19 cellular contexts compared by ENCODE assay signal in genomic region chr18:1092228-1092627, GRCh38.
DNase-seq lines count a peak whose midpoint lies in the region; ATAC-seq, FAIRE-seq and TF ChIP-seq lines count a peak whose summit lies in the region.
"Had no signal": no experiment of that assay in that cellular context is flagged by ENCODE, and none has a peak within 500 bp of the region (broad histone marks: within the 10 kb centered on the region; RNA-seq: fewer than 3 reads in every experiment).

No MANE protein-coding gene starts in this region.

- TF ChIP-seq CTCF in Calu3 (IDR thresholded peaks at IDR 0.05; ENCODE audit: unreplicated experiment): no peak
- TF ChIP-seq CTCF in H1 (IDR thresholded peaks at IDR 0.05; ENCODE audit: control extremely low read depth in 1 of 3, insufficient read depth in 1 of 3, low read depth in 1 of 3, low read length in 3 of 3): no peak
- TF ChIP-seq CTCF in nephron progenitor cell (IDR thresholded peaks at IDR 0.05): no peak

- no peak overlapping the region for H2BK120ac ChIP-seq in H1 (replicated peaks; ENCODE audit: low read depth, low read length)

- TF ChIP-seq RAD21 in H1 (IDR thresholded peaks at IDR 0.05 in 1 of 2, conservative IDR thresholded peaks at IDR 0.05 in 1 of 2; ENCODE audit: low read depth in 2 of 2, low read length in 2 of 2): peak in 1 of 2 experiments; percentile 6; a peak in 1 of 4 replicates

- H3K14ac ChIP-seq in H1 (ENCODE audit: insufficient read length): no peak overlapping the region

- peaks cover 0 to 2% (median 0%) of the 10 kb centered on the region in 4 experiments; a peak in 1 of 8 replicates for H3K36me3 ChIP-seq in H1 (ENCODE audit: control insufficient read depth in 2 of 4, insufficient read depth in 4 of 4, low read length in 3 of 4)
- H3K36me3 ChIP-seq: uterus had no signal

- H3K9ac ChIP-seq in H1 (replicated peaks in 1 of 4; ENCODE audit: extremely low read depth in 1 of 4, low read depth in 3 of 4, low read length in 3 of 4): no peak overlapping the region

- no peak overlapping the region for H3K4ac ChIP-seq in H1 (replicated peaks; ENCODE audit: insufficient read length, low read depth, low read length)

- H4K20me1 ChIP-seq in H1 (replicated peaks in 1 of 2; ENCODE audit: control insufficient read depth in 1 of 2, insufficient read depth in 2 of 2, low read length in 2 of 2): no peaks in the 10 kb centered on the region

- H3K18ac ChIP-seq in H1 (ENCODE audit: extremely low read depth, low read length): no peak overlapping the region; the same call in 1 of the 2 replicates

- H3K36me3 Mint-ChIP-seq in Calu3 (ENCODE audit: insufficient read depth, unreplicated experiment) (no peaks in the 10 kb centered on the region), nephron progenitor cell (ENCODE audit: low read depth) (peaks cover 25% of the 10 kb centered on the region)

- POLR2A ChIA-PET in H1 (lab: Charles Lee; ENCODE audit: partially characterized antibody): interaction anchor here (1.0 kb wide), 1 partner anchor 188 kb away, joined by 3 read pairs; the partner anchor contains the start of gene ADCYAP1

- CTCF ChIA-PET in Calu3 (lab: Charles Lee): no interaction called here
- CTCF ChIA-PET in H1 (lab: Charles Lee; ENCODE audit: partially characterized antibody): interaction anchor here (0.9 to 1.2 kb wide), 4 partner anchors 9 to 228 kb away, joined by 3 to 8 read pairs (median 3); no protein-coding TSS in a partner anchor

- no peak overlapping the region for H3K23ac ChIP-seq in H1 (ENCODE audit: insufficient read length)

- H3K9me3 Mint-ChIP-seq in Calu3 (ENCODE audit: low read depth, unreplicated experiment): peaks cover under 1% of the 10 kb centered on the region
- peaks cover 25% of the 10 kb centered on the region for H3K9me3 Mint-ChIP-seq in nephron progenitor cell

- H3K27ac Mint-ChIP-seq in Calu3 (ENCODE audit: unreplicated experiment): no peak overlapping the region
- H3K27ac Mint-ChIP-seq in nephron progenitor cell: no peak overlapping the region
- H3K27ac Mint-ChIP-seq: activated T-helper 2 cell treated with anti-CD3 and anti-CD28 coated beads, Interferon-gamma antibody, Interleukin-2, Interleukin-4, amounts not matched to agents 10 μg/mL and 5 μg/mL and 100 μg/mL, durations not matched to agents 14 hours and 24 hours and 36 hours had no signal

- H2BK15ac ChIP-seq in H1 (ENCODE audit: low read length): no peak overlapping the region

- no peak overlapping the region for H4K8ac ChIP-seq in H1 (ENCODE audit: extremely low read depth, insufficient read depth, low read length)

- H3K4me1 Mint-ChIP-seq in Calu3 (ENCODE audit: low read depth, unreplicated experiment) (no peaks in the 10 kb centered on the region), nephron progenitor cell (no peaks in the 10 kb centered on the region)
- H3K4me1 Mint-ChIP-seq: central memory CD8-positive, alpha-beta T cell had no signal

- H3K4me1 ChIP-seq in H1 (replicated peaks in 1 of 4; ENCODE audit: control insufficient read depth in 3 of 4, insufficient read depth in 4 of 4, low read length in 3 of 4): peaks cover 4 to 16% (median 11%) of the 10 kb centered on the region in 4 experiments; a peak in 5 of 7 replicates
- H3K4me1 ChIP-seq: uterus had no signal

- no peak overlapping the region for H3K4me3 ChIP-seq in H1 (ENCODE audit: extremely low read depth in 1 of 4, insufficient read depth in 2 of 4, low read depth in 3 of 4, low read length in 4 of 4)
- H3K4me3 ChIP-seq: uterus had no signal

- no peak for FAIRE-seq in H1 (lab: Jason Lieb, UNC)

- BruUV-seq in Calu3 (replicated peaks; lab: Mats Ljungman, UMichigan): no TSS peak

- H3K27ac ChIP-seq in H1 (ENCODE audit: low read depth, low read length): no peak overlapping the region
- H3K27ac ChIP-seq: uterus had no signal

- peaks cover 0 to 3% of the 10 kb centered on the region in 2 experiments; a peak in 2 of 4 replicates for H3K9me3 ChIP-seq in H1 (ENCODE audit: insufficient read depth in 2 of 2, low read depth in 1 of 2, low read length in 1 of 2)
- H3K9me3 ChIP-seq: uterus had no signal

- no peak overlapping the region for H2BK20ac ChIP-seq in H1 (ENCODE audit: low read length)

- H3K27me3 ChIP-seq in H1 (replicated peaks in 1 of 4; ENCODE audit: control insufficient read depth in 3 of 4, extremely low read depth in 1 of 4, insufficient read depth in 3 of 4, low read length in 3 of 4): no peaks in the 10 kb centered on the region
- H3K27me3 ChIP-seq: uterus had no signal

- no peak overlapping the region for H3K4me2 ChIP-seq in H1 (ENCODE audit: insufficient read depth in 1 of 2, low read depth in 2 of 2, low read length in 2 of 2)

- H4K5ac ChIP-seq in H1 (ENCODE audit: insufficient read length, low read depth, low read length): no peak overlapping the region

- no peak for TF ChIP-seq EP300 in H1 (IDR thresholded peaks at IDR 0.05; ENCODE audit: borderline replicate concordance in 1 of 2, low read depth in 2 of 2, low read length in 2 of 2)

- H3K23me2 ChIP-seq in H1 (ENCODE audit: low read depth, low read length): no peaks in the 10 kb centered on the region

- H4K91ac ChIP-seq in H1 (replicated peaks; ENCODE audit: insufficient read length, low read length): no peak overlapping the region

- H3K56ac ChIP-seq in H1 (replicated peaks; ENCODE audit: insufficient read length, low read depth, low read length): no peak overlapping the region

- no peak overlapping the region for H3K4me3 Mint-ChIP-seq in Calu3 (ENCODE audit: low read depth, unreplicated experiment)
- H3K4me3 Mint-ChIP-seq in nephron progenitor cell: no peak overlapping the region
- H3K4me3 Mint-ChIP-seq: central memory CD8-positive, alpha-beta T cell had no signal

- no peaks in the 10 kb centered on the region for H3K79me1 ChIP-seq in H1 (ENCODE audit: low read depth, low read length)

- no peak overlapping the region; the same call in 1 of the 2 replicates for H2AK5ac ChIP-seq in H1 (ENCODE audit: low read depth, low read length)

- DNase-seq in Calu3 (peak; percentile 11), HuH-7.5 (ENCODE audit: low spot score) (peak; percentile 22), H1 (ENCODE audit: low read depth in 1 of 2, low spot score in 2 of 2) (peak; percentile 38 to 82), nephron progenitor cell (peak; percentile 30), NCI-H1092 (lab: John Stamatoyannopoulos, UW) (no peak), Right ventricle myocardium inferior (ENCODE audit: missing footprints) (no peak), NCI-H1092 treated with DMSO at 0.1 percent for 48 hours (lab: John Stamatoyannopoulos, UW) (no peak)
- no peak for DNase-seq in stimulated activated CD4-positive, alpha-beta T cell treated with anti-CD3 and anti-CD28 coated beads, Interleukin-4, amount 100 ng/mL, for 1 hour
- DNase-seq: effector CD8-positive, alpha-beta T cell; NCI-H345; occipital lobe; SHP77; stimulated activated CD4-positive, alpha-beta T cell treated with anti-CD3 and anti-CD28 coated beads, Interleukin-1b, Interleukin-23, amount 100 ng/mL, for 48 hours; T-helper 2 cell; uterus had no signal

- TF ChIP-seq POLR2A in H1 (IDR thresholded peaks at IDR 0.05; ENCODE audit: control extremely low read depth in 1 of 2, low read depth in 2 of 2, low read length in 2 of 2): no peak

- no peak overlapping the region for H2AFZ ChIP-seq in H1 (ENCODE audit: low read length)

- H3K27me3 Mint-ChIP-seq in Calu3 (ENCODE audit: unreplicated experiment) (peaks cover 14% of the 10 kb centered on the region), nephron progenitor cell (ENCODE audit: low read depth, poor library complexity) (no peaks in the 10 kb centered on the region)
- H3K27me3 Mint-ChIP-seq: central memory CD8-positive, alpha-beta T cell had no signal

- no peak for ATAC-seq in Right ventricle myocardium inferior
- ATAC-seq: activated CD4-positive, CD25-positive, alpha-beta regulatory T cell treated with anti-CD3 and anti-CD28 coated beads, Interleukin-2, amount 50 U/mL, for 24 hours; sciatic nerve had no signal

- no peaks in the 10 kb centered on the region; a peak in 1 of 4 replicates for H3K79me2 ChIP-seq in H1 (ENCODE audit: control insufficient read depth in 1 of 2, insufficient read depth in 2 of 2, low read length in 2 of 2)

- no peak overlapping the region for H2BK5ac ChIP-seq in H1 (ENCODE audit: low read depth, low read length)

- WGBS in H1 (ENCODE audit: extremely low coverage in 1 of 2, insufficient coverage in 1 of 2, insufficient read length in 1 of 2, insufficient replicate concordance in 2 of 2, low coverage in 1 of 2, low lambda C conversion rate in 2 of 2, missing lambda C conversion rate in 1 of 2), 2 experiments: 81% methylated on average over 5 of the region's 5 CpGs; no CpG with 5 or more reads in 1 of the 2 experiments

- H2BK12ac ChIP-seq in H1 (ENCODE audit: low read depth, low read length): peak overlapping the region; percentile 65; the same call in 1 of the 2 replicates

- intact Hi-C loops in Calu3 (cut with micrococcal nuclease; ENCODE audit: unreplicated experiment) (no loop called here), Right ventricle myocardium inferior (cut with DNase I) (no loop called here)

TF ChIP-seq in H1, 55 proteins besides CTCF, POLR2A, EP300 and RAD21:
- peak; percentile 87 to 92; a peak in 3 of 4 replicates for TF ChIP-seq SIN3A (conservative IDR thresholded peaks at IDR 0.05 in 1 of 2, IDR thresholded peaks at IDR 0.05 in 1 of 2; ENCODE audit: low read depth in 1 of 2, low read length in 2 of 2)
- TF ChIP-seq GTF2F1 (IDR thresholded peaks at IDR 0.05; ENCODE audit: borderline replicate concordance, low read depth, low read length): no peak
- TF ChIP-seq HDAC2 (IDR thresholded peaks at IDR 0.05; ENCODE audit: borderline replicate concordance in 1 of 2, low read depth in 2 of 2, low read length in 2 of 2): 0 out of 4 replicates have a peak, but pooled peaks of 1 of the 2 experiments have one; percentile 31
- no peak for TF ChIP-seq EZH2 (IDR thresholded peaks at IDR 0.05; ENCODE audit: low read depth, low read length, severe bottlenecking)

Comparison
In these comparisons a context has a peak if more than half of its experiments do, and no peak if none do; other contexts are left out.
1. DNase-seq: peak in Calu3 (single experiment), HuH-7.5 (single experiment), H1 (2 of 2) and nephron progenitor cell (single experiment); none in NCI-H1092 (single experiment), Right ventricle myocardium inferior (single experiment), NCI-H1092 treated with DMSO at 0.1 percent for 48 hours (single experiment) and stimulated activated CD4-positive, alpha-beta T cell treated with anti-CD3 and anti-CD28 coated beads, Interleukin-4, amount 100 ng/mL, for 1 hour (single experiment).